Comparison of ENCODE assay signal across 3 cellular contexts in genomic region chr7:108289852-108290251, GRCh38.
A peak's percentile ranks its signal among the peaks of the same experiment; 100 is the strongest.
TF ChIP-seq lines count a peak whose summit lies in the region.

No MANE protein-coding gene starts in this region.

TF ChIP-seq in SK-N-SH, 30 proteins besides CTCF, POLR2A, EP300 and RAD21 (continued from another document):
- TF ChIP-seq POLR2AphosphoS5 (IDR thresholded peaks at IDR 0.05; ENCODE audit: low read depth, low read length) (no peak), USF2 (IDR thresholded peaks at IDR 0.05; ENCODE audit: borderline replicate concordance, low read depth, low read length) (no peak), CHD2 (IDR thresholded peaks at IDR 0.05; ENCODE audit: low read length, partially characterized antibody) (no peak), FOXM1 (IDR thresholded peaks at IDR 0.05; ENCODE audit: low read depth) (no peak), MEF2A (IDR thresholded peaks at IDR 0.05; ENCODE audit: borderline replicate concordance, low read depth) (no peak), SMC3 (IDR thresholded peaks at IDR 0.05; ENCODE audit: low read depth, low read length) (no peak), TAF1 (IDR thresholded peaks at IDR 0.05; ENCODE audit: borderline replicate concordance, low read depth, low read length) (no peak)

TF ChIP-seq in SK-N-SH treated with all-trans-retinoic acid at 6 μM for 48 hours, 23 proteins besides CTCF, POLR2A, EP300 and RAD21 (continued from another document):
- TF ChIP-seq TSHZ2 (CRISPR knock-in tag; IDR thresholded peaks at IDR 0.05) (no peak), RARB (CRISPR knock-in tag; IDR thresholded peaks at IDR 0.05) (no peak), ZNF565 (CRISPR knock-in tag; conservative IDR thresholded peaks at IDR 0.05; ENCODE audit: low read depth) (no peak), SNAI2 (CRISPR knock-in tag; IDR thresholded peaks at IDR 0.05) (no peak), ISL1 (CRISPR knock-in tag; IDR thresholded peaks at IDR 0.05) (no peak), TCF4 (CRISPR knock-in tag; IDR thresholded peaks at IDR 0.05; ENCODE audit: borderline replicate concordance) (no peak), ZFP3 (CRISPR knock-in tag; IDR thresholded peaks at IDR 0.05) (no peak), PATZ1 (CRISPR knock-in tag; IDR thresholded peaks at IDR 0.05; ENCODE audit: borderline replicate concordance) (no peak), BACH2 (CRISPR knock-in tag; IDR thresholded peaks at IDR 0.05; ENCODE audit: borderline replicate concordance) (no peak), GLIS3 (CRISPR knock-in tag; IDR thresholded peaks at IDR 0.05) (no peak), ARNTL (CRISPR knock-in tag; IDR thresholded peaks at IDR 0.05; ENCODE audit: borderline replicate concordance, low read depth) (no peak), TOX (CRISPR knock-in tag; IDR thresholded peaks at IDR 0.05; ENCODE audit: borderline replicate concordance) (no peak)

TF ChIP-seq in K562, 482 proteins besides CTCF, POLR2A, EP300 and RAD21 (continued from another document):
- TF ChIP-seq ZMIZ1 (IDR thresholded peaks at IDR 0.05; ENCODE audit: low read depth in 2 of 2, low read length in 2 of 2) (no peak), HMG20A (CRISPR knock-in tag; conservative IDR thresholded peaks at IDR 0.05) (no peak), BMI1 (IDR thresholded peaks at IDR 0.05; ENCODE audit: low read length) (0 out of 2 replicates have a peak, but pooled peaks have one; percentile 12)
